In the genomic region with DNA sequence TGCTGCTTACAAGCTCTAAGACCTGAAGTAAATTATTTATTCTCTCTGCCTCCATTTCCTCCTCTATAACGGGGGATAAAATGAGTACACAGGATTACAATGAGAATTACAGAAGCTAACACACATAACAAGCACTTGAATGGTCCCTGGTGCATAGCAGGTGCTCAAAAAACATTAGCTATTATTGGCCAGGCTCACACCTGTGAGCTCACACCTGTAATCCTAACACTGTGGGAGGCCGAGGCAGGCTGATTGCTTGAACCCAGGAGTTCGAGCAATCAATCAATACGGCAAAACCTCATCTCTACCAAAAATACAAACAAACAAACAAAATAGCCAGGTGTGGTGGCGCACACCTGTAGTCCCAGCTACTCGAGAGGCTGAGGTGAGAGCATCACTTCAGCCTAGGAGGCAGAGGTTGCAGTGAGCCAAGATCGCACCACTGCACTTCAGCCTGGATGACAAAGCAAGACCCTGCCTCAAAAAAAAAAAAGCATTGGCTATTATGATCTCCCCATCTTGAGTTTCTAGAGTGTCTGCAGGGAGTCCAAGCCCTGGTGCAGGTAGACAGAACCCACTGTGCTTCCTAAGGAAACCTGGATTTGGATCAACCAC, we compare ENCODE assay signal across 9 cellular contexts.
DNase-seq lines count a peak whose midpoint lies in the region; ATAC-seq, FAIRE-seq and TF ChIP-seq lines count a peak whose summit lies in the region.
"Had no signal": no experiment of that assay in that cellular context is flagged by ENCODE, and none has a peak within 500 bp of the region (broad histone marks: within the 10 kb centered on the region; RNA-seq: fewer than 3 reads in every experiment).

No MANE protein-coding gene starts in this region.

- DNase-seq in activated naive CD4-positive, alpha-beta T cell treated with anti-CD3 and anti-CD28 coated beads for 36 hours = no peak
- no peak for DNase-seq in activated naive CD4-positive, alpha-beta T cell treated with Interleukin-2 at 50 U/mL for 16 hours
- peak; percentile 44 for DNase-seq in NCI-H2029 treated with DMSO at 0.1 percent for 48 hours (lab: John Stamatoyannopoulos, UW)
- DNase-seq in stimulated activated naive B cell treated with anti-CD40 and anti-IgM and Interleukin-4, amounts not matched to agents 10 μg/mL and 1 μg/mL and 100 μg/mL, for 72 hours = no peak
- no peak for DNase-seq in GM12892 (ENCODE audit: insufficient read length)
- DNase-seq in NCI-H1694 treated with DMSO at 0.1 percent for 48 hours (lab: John Stamatoyannopoulos, UW) = no peak
- no peak for DNase-seq in hepatic stellate cell (ENCODE audit: low spot score)
- DNase-seq: NCI-H82 had no signal

- CTCF ChIA-PET in activated naive CD4-positive, alpha-beta T cell treated with anti-CD3 and anti-CD28 coated beads for 36 hours (lab: Charles Lee) = interaction anchor here (0.6 to 1.5 kb wide), 3 partner anchors 13 to 520 kb away, joined by 3 to 6 read pairs (median 4); no protein-coding TSS in a partner anchor

- TF ChIP-seq POLR2A in GM12892 (IDR thresholded peaks at IDR 0.05; ENCODE audit: low read depth, low read length) = no peak

- H3K4me1 Mint-ChIP-seq in activated naive CD4-positive, alpha-beta T cell treated with anti-CD3 and anti-CD28 coated beads for 36 hours (ENCODE audit: low read depth) = peaks cover 56% of the 10 kb centered on the region
- H3K4me1 Mint-ChIP-seq in activated naive CD8-positive, alpha-beta T cell (ENCODE audit: low read depth) = peaks cover 86% of the 10 kb centered on the region
- H3K4me1 Mint-ChIP-seq in stimulated activated naive B cell treated with anti-CD40 and anti-IgM and Interleukin-4, amounts not matched to agents 10 μg/mL and 1 μg/mL and 100 μg/mL, for 72 hours = peaks cover 48 to 70% of the 10 kb centered on the region in 2 donors

- intact Hi-C loops in activated naive CD4-positive, alpha-beta T cell treated with anti-CD3 and anti-CD28 coated beads for 36 hours (cut with micrococcal nuclease) = loop anchor here (1.0 to 10.0 kb wide), 7 partner anchors 10 to 1255 kb away; a partner anchor contains a TSS

- no peak for FAIRE-seq in GM12892 (lab: Jason Lieb, UNC)

- peaks cover 11% of the 10 kb centered on the region for H3K9me3 Mint-ChIP-seq in activated naive CD4-positive, alpha-beta T cell treated with anti-CD3 and anti-CD28 coated beads for 36 hours
- H3K9me3 Mint-ChIP-seq in activated naive CD8-positive, alpha-beta T cell (ENCODE audit: low read depth) = peaks cover 4% of the 10 kb centered on the region
- peaks cover 11 to 12% of the 10 kb centered on the region in 2 donors for H3K9me3 Mint-ChIP-seq in stimulated activated naive B cell treated with anti-CD40 and anti-IgM and Interleukin-4, amounts not matched to agents 10 μg/mL and 1 μg/mL and 100 μg/mL, for 72 hours

- H3K27ac Mint-ChIP-seq in activated naive CD4-positive, alpha-beta T cell treated with anti-CD3 and anti-CD28 coated beads for 36 hours = peak overlapping the region; percentile 95
- H3K27ac Mint-ChIP-seq in activated naive CD8-positive, alpha-beta T cell = peak overlapping the region; percentile 99
- peak overlapping the region; percentile 90 for H3K27ac Mint-ChIP-seq in stimulated activated naive B cell treated with anti-CD40 and anti-IgM and Interleukin-4, amounts not matched to agents 10 μg/mL and 1 μg/mL and 100 μg/mL, for 72 hours

- H3K27me3 Mint-ChIP-seq in activated naive CD4-positive, alpha-beta T cell treated with anti-CD3 and anti-CD28 coated beads for 36 hours (ENCODE audit: low read depth) = no peaks in the 10 kb centered on the region
- no peaks in the 10 kb centered on the region for H3K27me3 Mint-ChIP-seq in activated naive CD8-positive, alpha-beta T cell
- H3K27me3 Mint-ChIP-seq in stimulated activated naive B cell treated with anti-CD40 and anti-IgM and Interleukin-4, amounts not matched to agents 10 μg/mL and 1 μg/mL and 100 μg/mL, for 72 hours = no peaks in the 10 kb centered on the region

- no peak for ATAC-seq in stimulated activated naive B cell treated with anti-CD40 and anti-IgM and Interleukin-4, amounts not matched to agents 10 μg/mL and 1 μg/mL and 100 μg/mL, for 72 hours (replicated peaks)

- H3K4me3 Mint-ChIP-seq in activated naive CD4-positive, alpha-beta T cell treated with anti-CD3 and anti-CD28 coated beads for 36 hours = no peak overlapping the region
- H3K4me3 Mint-ChIP-seq in activated naive CD8-positive, alpha-beta T cell = peak overlapping the region; percentile 85
- peak overlapping the region in 1 of 2 donors; percentile 73 for H3K4me3 Mint-ChIP-seq in stimulated activated naive B cell treated with anti-CD40 and anti-IgM and Interleukin-4, amounts not matched to agents 10 μg/mL and 1 μg/mL and 100 μg/mL, for 72 hours

- peaks cover 17% of the 10 kb centered on the region for H3K36me3 Mint-ChIP-seq in activated naive CD4-positive, alpha-beta T cell treated with anti-CD3 and anti-CD28 coated beads for 36 hours (ENCODE audit: low read depth)
- peaks cover 18% of the 10 kb centered on the region for H3K36me3 Mint-ChIP-seq in activated naive CD8-positive, alpha-beta T cell
- peaks cover 29 to 34% of the 10 kb centered on the region in 2 donors for H3K36me3 Mint-ChIP-seq in stimulated activated naive B cell treated with anti-CD40 and anti-IgM and Interleukin-4, amounts not matched to agents 10 μg/mL and 1 μg/mL and 100 μg/mL, for 72 hours
